ENCODE assay signal across 8 cellular contexts in genomic region chr6:138287144-138287955, GRCh38.
DNase-seq lines count a peak whose midpoint lies in the region; ATAC-seq and TF ChIP-seq lines count a peak whose summit lies in the region.

No MANE protein-coding gene starts in this region.

- CTCF ChIA-PET in T-cell (lab: Charles Lee), result interaction anchor here (0.6 to 4.6 kb wide), 6 partner anchors 10 to 1350 kb away, joined by 3 to 29 read pairs (median 3); no protein-coding TSS in a partner anchor

- intact Hi-C loops in lower lobe of right lung (cut with DNase I), result loop anchor here (10.0 kb wide), 1 partner anchor 173 kb away; no protein-coding TSS in a partner anchor

- TF ChIP-seq CTCF in KMS-11 (conservative IDR thresholded peaks at IDR 0.05; ENCODE audit: low read depth, low read length) (peak; percentile 80), lower lobe of right lung (IDR thresholded peaks at IDR 0.05) (peak; percentile 72), type B pancreatic cell (conservative IDR thresholded peaks at IDR 0.05) (peak; percentile 64)

- H3K27me3 ChIP-seq in KMS-11 (ENCODE audit: insufficient read depth, low read depth) (no peaks in the 10 kb centered on the region), lower lobe of right lung (ENCODE audit: low read depth) (no peaks in the 10 kb centered on the region)

- peaks cover 6% of the 10 kb centered on the region for H3K4me1 ChIP-seq in KMS-11 (ENCODE audit: low read depth, poor library complexity, severe bottlenecking)
- H3K4me1 ChIP-seq in lower lobe of right lung, result no peaks in the 10 kb centered on the region

- no peak overlapping the region for H3K4me2 ChIP-seq in KMS-11

- H3K27ac ChIP-seq in KMS-11 (no peak overlapping the region), lower lobe of right lung (no peak overlapping the region)

- no peak overlapping the region for H3K9ac ChIP-seq in KMS-11

- no peak for TF ChIP-seq POLR2A in GM18505 (IDR thresholded peaks at IDR 0.05; ENCODE audit: borderline replicate concordance, extremely low read depth, insufficient read depth, insufficient read length)

- ATAC-seq in GM18505 (IDR thresholded peaks at IDR 0.05; ENCODE audit: unreplicated experiment), result peak; percentile 64
- peak in 3 of 4 experiments; percentile 36 to 66 (median 46) for ATAC-seq in T-cell (replicated peaks in 1 of 4)
- peak; percentile 84 to 88 for ATAC-seq in lower lobe of right lung
- no peak for ATAC-seq in HG03097 (IDR thresholded peaks at IDR 0.05; ENCODE audit: low FRiP score, unreplicated experiment)

- no peak overlapping the region for H3K27ac Mint-ChIP-seq in T-cell
- H3K27ac Mint-ChIP-seq in type B pancreatic cell, result no peak overlapping the region

- in situ Hi-C loops in ACHN (cut with HindIII; ENCODE audit: low pct_ligation_motif_present, low pct_unique_long_range_greater_than_20kb, low sequenced_read_pairs), result no loop called here
- in situ Hi-C loops in T47D (cut with HindIII; ENCODE audit: low pct_unique_long_range_greater_than_20kb, low sequenced_read_pairs), result no loop called here

- H3K27me3 Mint-ChIP-seq in T-cell (peaks cover 0 to 3% of the 10 kb centered on the region in 2 donors), type B pancreatic cell (no peaks in the 10 kb centered on the region)

- no peaks in the 10 kb centered on the region for H3K9me3 ChIP-seq in lower lobe of right lung

- H4K20me1 ChIP-seq in KMS-11 (ENCODE audit: insufficient read depth), result no peaks in the 10 kb centered on the region

- H3K4me3 ChIP-seq in KMS-11 (IDR thresholded peaks at IDR 0.05; ENCODE audit: insufficient read depth, low read depth, low read length) (no peak overlapping the region), lower lobe of right lung (no peak overlapping the region)

- H3K79me2 ChIP-seq in KMS-11 (ENCODE audit: insufficient read depth, low read depth), result no peaks in the 10 kb centered on the region

- no peaks in the 10 kb centered on the region for H3K9me3 Mint-ChIP-seq in T-cell
- H3K9me3 Mint-ChIP-seq in type B pancreatic cell, result no peaks in the 10 kb centered on the region

- H3K4me3 Mint-ChIP-seq in T-cell (no peak overlapping the region), type B pancreatic cell (no peak overlapping the region)

- POLR2A ChIA-PET in T-cell (lab: Charles Lee), result interaction anchor here in 1 of 2 donors (0.6 kb wide), 1 partner anchor 291 kb away, joined by 3 read pairs; no protein-coding TSS in a partner anchor

- H3K36me3 Mint-ChIP-seq in T-cell (no peaks in the 10 kb centered on the region), type B pancreatic cell (no peaks in the 10 kb centered on the region)

- H3K36me3 ChIP-seq in KMS-11 (ENCODE audit: insufficient read depth) (no peaks in the 10 kb centered on the region), lower lobe of right lung (peaks cover 26% of the 10 kb centered on the region)

- H3K4me1 Mint-ChIP-seq in T-cell, result no peaks in the 10 kb centered on the region
- H3K4me1 Mint-ChIP-seq in type B pancreatic cell (ENCODE audit: unreplicated experiment), result peaks cover 5% of the 10 kb centered on the region

- H2AFZ ChIP-seq in KMS-11 (ENCODE audit: low read depth), result no peak overlapping the region

- DNase-seq in ACHN (peak; percentile 50), T-cell (peak in 29 of 34 experiments; percentile 5 to 48 (median 26)), T47D (ENCODE audit: low read depth in 1 of 2, low spot score in 1 of 2) (peak; percentile 21 to 72), lower lobe of right lung (peak; percentile 50), type B pancreatic cell (ENCODE audit: extremely low spot score, unreplicated experiment) (no peak)
